1 cellular context compared by ENCODE assay signal in genomic region chr10:73781548-73781878, GRCh38.
TF ChIP-seq lines count a peak whose summit lies in the region.

No MANE protein-coding gene starts in this region.

TF ChIP-seq in H1, 55 proteins besides CTCF, POLR2A, EP300 and RAD21:
- TF ChIP-seq KDM4A (IDR thresholded peaks at IDR 0.05; ENCODE audit: low read depth, low read length, severe bottlenecking) = peak; percentile 35
- no peak for TF ChIP-seq SAP30 (IDR thresholded peaks at IDR 0.05; ENCODE audit: insufficient read depth, insufficient replicate concordance, low read length)
